19 cellular contexts compared by ENCODE assay signal in genomic region chr6:108841377-108841855, GRCh38. TPM values are rescaled to one million over a fixed set of nuclear protein-coding genes. Genes with fewer than 3 reads are reported as not detected.
DNase-seq lines count a peak whose midpoint lies in the region; ATAC-seq, FAIRE-seq and TF ChIP-seq lines count a peak whose summit lies in the region.
"Had no signal": no experiment of that assay in that cellular context is flagged by ENCODE, and none has a peak within 500 bp of the region (broad histone marks: within the 10 kb centered on the region; RNA-seq: fewer than 3 reads in every experiment).

No MANE protein-coding gene starts in this region.

- peak; percentile 68 to 85 for TF ChIP-seq EP300 in tibial nerve (IDR thresholded peaks at IDR 0.05)

- H3K27ac ChIP-seq in adrenal gland = peak overlapping the region in 3 of 5 donors; percentile 52 to 84 (median 64)
- peak overlapping the region in 2 of 4 donors; percentile 26 to 67 for H3K27ac ChIP-seq in tibial nerve
- no peak overlapping the region for H3K27ac ChIP-seq in kidney (ENCODE audit: low read depth in 2 of 2, low read length in 2 of 2)
- H3K27ac ChIP-seq: epithelial cell of prostate had no signal

- H3K9me3 ChIP-seq in adrenal gland (replicated peaks in 1 of 3) (no peaks in the 10 kb centered on the region), mucosa of descending colon (no peaks in the 10 kb centered on the region), tibial nerve (no peaks in the 10 kb centered on the region), kidney (ENCODE audit: control insufficient read depth in 1 of 2, low read length in 2 of 2) (no peaks in the 10 kb centered on the region)

- H3K36me3 ChIP-seq in adrenal gland (replicated peaks in 1 of 2) (no peaks in the 10 kb centered on the region), mucosa of descending colon (ENCODE audit: low read depth) (no peaks in the 10 kb centered on the region), tibial nerve (no peaks in the 10 kb centered on the region), kidney (ENCODE audit: control insufficient read depth in 1 of 2, insufficient read depth in 2 of 2, low read length in 2 of 2) (no peaks in the 10 kb centered on the region)

- DNase-seq in MV-4-11 (lab: John Stamatoyannopoulos, UW) (peak; percentile 74), adrenal gland (peak in 3 of 7 donors; percentile 35 to 71 (median 51)), mucosa of descending colon (no peak), tibial nerve (ENCODE audit: low spot score in 2 of 2) (peak in 1 of 2 donors; percentile 35), H54 (ENCODE audit: insufficient read length, low spot score) (no peak), kidney (no peak)
- DNase-seq: activated CD4-positive, alpha-beta T cell treated with anti-CD3 and anti-CD28 coated beads, Interleukin-2, amount 50 U/mL, for 1 hour; activated T-cell treated with anti-CD3 and anti-CD28 coated beads, Interleukin-2, amount 50 U/mL, for 24 hours; CD8-positive, alpha-beta T cell; KG1; NCI-H187; NCI-H524; nephron progenitor cell; small intestine had no signal

- TF ChIP-seq CTCF in adrenal gland (IDR thresholded peaks at IDR 0.05) (no peak), mucosa of descending colon (IDR thresholded peaks at IDR 0.05) (no peak), tibial nerve (IDR thresholded peaks at IDR 0.05) (no peak), kidney (IDR thresholded peaks at IDR 0.05; ENCODE audit: borderline replicate concordance, extremely low read depth, insufficient read depth) (no peak)

- intact Hi-C loops in adrenal gland (cut with DNase I) (no loop called here), mucosa of descending colon (cut with DNase I, micrococcal nuclease) (no loop called here), kidney (cut with DNase I) (no loop called here)

- TF ChIP-seq POLR2A in adrenal gland (IDR thresholded peaks at IDR 0.05) (no peak), tibial nerve (IDR thresholded peaks at IDR 0.05) (no peak), H54 (IDR thresholded peaks at IDR 0.05; ENCODE audit: low read depth, low read length) (no peak)

- H3K27me3 ChIP-seq in adrenal gland (no peaks in the 10 kb centered on the region), tibial nerve (no peaks in the 10 kb centered on the region)

- H3K4me1 ChIP-seq in adrenal gland (replicated peaks in 1 of 2) (no peaks in the 10 kb centered on the region), mucosa of descending colon (ENCODE audit: low read depth) (no peaks in the 10 kb centered on the region), tibial nerve (peaks cover 0 to 13% (median 2%) of the 10 kb centered on the region in 4 donors), kidney (ENCODE audit: control insufficient read depth in 1 of 2, insufficient read depth in 1 of 2, low read depth in 1 of 2, low read length in 2 of 2) (peaks cover 0 to 4% of the 10 kb centered on the region in 2 donors)

- H3K4me3 ChIP-seq in adrenal gland = no peak overlapping the region
- H3K4me3 ChIP-seq in mucosa of descending colon = no peak overlapping the region
- H3K4me3 ChIP-seq in tibial nerve = no peak overlapping the region
- no peak overlapping the region for H3K4me3 ChIP-seq in kidney (ENCODE audit: low read length in 2 of 2)

- 74 to 86% (median 82%) methylated on average over 5 of the region's 5 CpGs for WGBS in adrenal gland, 4 donors
- WGBS in tibial nerve, 2 donors = 76 to 83% methylated on average over 5 of the region's 5 CpGs

- ATAC-seq in mucosa of descending colon (peak; percentile 49), GM18873 (IDR thresholded peaks at IDR 0.05; ENCODE audit: low FRiP score, unreplicated experiment) (no peak)
- ATAC-seq: CD8-positive, alpha-beta T cell; HCT116 had no signal

- FAIRE-seq in H54 (lab: Jason Lieb, UNC) (no peak), kidney (lab: Jason Lieb, UNC) (no peak)
- FAIRE-seq: keratinocyte, RCC 7860, small intestine had no signal

- H3K9ac ChIP-seq in kidney (ENCODE audit: low read length in 2 of 2) = no peak overlapping the region

RNA-seq across cellular contexts. Expression of gene ARMC2, which starts 6.8 kb away (rescaled TPM):
- 1 to 10 TPM; 2.1 to 7.8 (median 6.6) TPM for total RNA-seq in adrenal gland
- polyA plus RNA-seq in adrenal gland = 1 to 10 TPM; 4.0 to 6.5 (median 5.0) TPM
- 1 to 10 TPM; 3.5 to 5.5 (median 4.8) TPM for total RNA-seq in mucosa of descending colon
- 10 to 100 TPM in 1 of 4 donors, 1 to 10 TPM in 3; 3.1 to 11.1 (median 5.7) TPM for total RNA-seq in tibial nerve
- total RNA-seq in kidney = 12.7 TPM
- 1.9 TPM for polyA plus RNA-seq in kidney (ENCODE audit: insufficient read depth, low read depth, low replicate concordance)

Comparison
In these comparisons a context has a peak if more than half of its experiments do, and no peak if none do; other contexts are left out.
1. H3K27ac ChIP-seq: peak in adrenal gland (3 of 5); none in kidney (0 of 2).